Comparison of ENCODE assay signal across 1 cellular context in genomic region chr1:178093150-178093957, GRCh38.
TF ChIP-seq lines count a peak whose summit lies in the region.

No MANE protein-coding gene starts in this region.

TF ChIP-seq in SK-N-SH, 30 proteins besides CTCF, POLR2A, EP300 and RAD21 (continued from another document):
- TF ChIP-seq USF2 (IDR thresholded peaks at IDR 0.05; ENCODE audit: borderline replicate concordance, low read depth, low read length) (no peak), TCF12 (IDR thresholded peaks at IDR 0.05) (peak; percentile 20; the same call in 1 of the 2 replicates), RCOR1 (IDR thresholded peaks at IDR 0.05; ENCODE audit: low read length) (no peak), FOXJ3 (CRISPR knock-in tag; IDR thresholded peaks at IDR 0.05) (no peak), RXRA (IDR thresholded peaks at IDR 0.05; ENCODE audit: borderline replicate concordance, low read depth) (no peak; the same call in 1 of the 2 replicates), MAX (IDR thresholded peaks at IDR 0.05; ENCODE audit: low read depth) (peak; percentile 97), NRF1 (IDR thresholded peaks at IDR 0.05; ENCODE audit: low read depth, low read length) (no peak; the same call in 1 of the 2 replicates), CHD2 (IDR thresholded peaks at IDR 0.05; ENCODE audit: low read length, partially characterized antibody) (peak; percentile 54), POLR2AphosphoS5 (IDR thresholded peaks at IDR 0.05; ENCODE audit: low read depth, low read length) (peak; percentile 80), TAF1 (IDR thresholded peaks at IDR 0.05; ENCODE audit: borderline replicate concordance, low read depth, low read length) (peak; percentile 52; the same call in 1 of the 2 replicates)
- TF ChIP-seq, protein P1, sequence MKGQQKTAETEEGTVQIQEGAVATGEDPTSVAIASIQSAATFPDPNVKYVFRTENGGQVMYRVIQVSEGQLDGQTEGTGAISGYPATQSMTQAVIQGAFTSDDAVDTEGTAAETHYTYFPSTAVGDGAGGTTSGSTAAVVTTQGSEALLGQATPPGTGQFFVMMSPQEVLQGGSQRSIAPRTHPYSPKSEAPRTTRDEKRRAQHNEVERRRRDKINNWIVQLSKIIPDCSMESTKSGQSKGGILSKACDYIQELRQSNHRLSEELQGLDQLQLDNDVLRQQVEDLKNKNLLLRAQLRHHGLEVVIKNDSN (IDR thresholded peaks at IDR 0.05; ENCODE audit: borderline replicate concordance, low read depth), result no peak
